ENCODE assay signal across 11 cellular contexts in the genomic region with DNA sequence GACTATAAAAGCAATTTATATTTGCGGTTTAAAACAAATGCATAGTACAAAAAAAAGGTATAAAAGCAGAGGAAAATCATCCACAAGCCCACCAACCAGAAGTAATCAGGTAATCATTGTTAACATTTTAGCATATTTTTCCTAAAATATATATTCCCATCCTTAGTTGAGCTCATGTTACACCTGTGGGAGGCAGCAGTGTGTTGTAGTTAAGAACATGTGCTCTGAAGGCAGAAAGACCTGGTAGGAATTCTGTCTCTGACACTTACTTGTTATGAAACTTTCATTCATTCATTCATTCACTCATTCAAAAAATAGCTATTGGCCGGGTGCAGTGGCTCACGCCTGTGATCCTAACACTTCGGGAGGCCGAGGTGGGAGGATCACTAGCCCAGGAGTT. TPM values are rescaled to one million over a fixed set of nuclear protein-coding genes. Genes with fewer than 3 reads are reported as not detected.
DNase-seq lines count a peak whose midpoint lies in the region; ATAC-seq, FAIRE-seq and TF ChIP-seq lines count a peak whose summit lies in the region.
"Had no signal": no experiment of that assay in that cellular context is flagged by ENCODE, and none has a peak within 500 bp of the region (broad histone marks: within the 10 kb centered on the region; RNA-seq: fewer than 3 reads in every experiment).

No MANE protein-coding gene starts in this region.

- no peak overlapping the region for H3K4me3 Mint-ChIP-seq in T-helper 17 cell
- H3K4me3 Mint-ChIP-seq: naive thymus-derived CD4-positive, alpha-beta T cell had no signal

- CTCF ChIA-PET in AG04449 (lab: Yijun Ruan, JAX) = interaction anchor here (0.7 to 2.4 kb wide), 13 partner anchors 9 to 924 kb away, joined by 3 to 11 read pairs (median 4); no protein-coding TSS in a partner anchor

- no peaks in the 10 kb centered on the region for H3K36me3 ChIP-seq in suprapubic skin
- H3K36me3 ChIP-seq: colonic mucosa had no signal

- WGBS in suprapubic skin = 91% methylated on average over 5 of the region's 5 CpGs

- H3K27ac ChIP-seq in VCaP = no peak overlapping the region
- H3K27ac ChIP-seq in suprapubic skin = no peak overlapping the region
- H3K27ac ChIP-seq: colonic mucosa had no signal

- TF ChIP-seq EP300 in suprapubic skin (IDR thresholded peaks at IDR 0.05) = no peak

- H3K4me3 ChIP-seq in AG04449 (ENCODE audit: low read depth, low read length) (no peak overlapping the region), GM12875 (ENCODE audit: low read depth, low read length) (no peak overlapping the region), suprapubic skin (no peak overlapping the region)
- H3K4me3 ChIP-seq: colonic mucosa had no signal

- FAIRE-seq in GM19239 (lab: Jason Lieb, UNC) = no peak
- FAIRE-seq in GM12892 (lab: Jason Lieb, UNC) = no peak

- no peak for TF ChIP-seq POLR2A in GM12892 (IDR thresholded peaks at IDR 0.05; ENCODE audit: low read depth, low read length)
- no peak for TF ChIP-seq POLR2A in suprapubic skin (IDR thresholded peaks at IDR 0.05)

- no peaks in the 10 kb centered on the region for H3K36me3 Mint-ChIP-seq in T-helper 17 cell (ENCODE audit: low read depth)
- H3K36me3 Mint-ChIP-seq: naive thymus-derived CD4-positive, alpha-beta T cell had no signal

- no peaks in the 10 kb centered on the region for H3K27me3 Mint-ChIP-seq in T-helper 17 cell
- H3K27me3 Mint-ChIP-seq: naive thymus-derived CD4-positive, alpha-beta T cell had no signal

- no peaks in the 10 kb centered on the region for H3K4me1 Mint-ChIP-seq in T-helper 17 cell
- H3K4me1 Mint-ChIP-seq: naive thymus-derived CD4-positive, alpha-beta T cell had no signal

- no peak for ATAC-seq in T-helper 17 cell
- ATAC-seq: naive thymus-derived CD4-positive, alpha-beta T cell had no signal

- no peaks in the 10 kb centered on the region for H3K4me1 ChIP-seq in suprapubic skin
- H3K4me1 ChIP-seq: colonic mucosa had no signal

- H3K27ac Mint-ChIP-seq in T-helper 17 cell = no peak overlapping the region
- H3K27ac Mint-ChIP-seq: naive thymus-derived CD4-positive, alpha-beta T cell had no signal

- H3K27me3 ChIP-seq in suprapubic skin = no peaks in the 10 kb centered on the region
- H3K27me3 ChIP-seq: colonic mucosa had no signal

- DNase-seq in AG04449 (ENCODE audit: low read depth, low spot score) (no peak), iris pigment epithelial cell (ENCODE audit: low read depth) (peak; percentile 53), GM19239 (ENCODE audit: insufficient read length, low spot score) (no peak), T-helper 17 cell (no peak), GM12892 (ENCODE audit: insufficient read length) (no peak), suprapubic skin (ENCODE audit: low spot score in 2 of 2) (no peak)
- DNase-seq: activated CD4-positive, alpha-beta T cell treated with anti-CD3 and anti-CD28 coated beads for 1 hour; colonic mucosa had no signal

- POLR2A ChIA-PET in AG04449 (lab: Yijun Ruan, JAX) = no interaction called here

- TF ChIP-seq CTCF in AG04449 (IDR thresholded peaks at IDR 0.05; ENCODE audit: insufficient read depth, low read length, missing control alignments) = peak; percentile 12
- peak; percentile 15; the same call in 1 of the 2 replicates for TF ChIP-seq CTCF in GM12875 (IDR thresholded peaks at IDR 0.05; ENCODE audit: borderline replicate concordance, insufficient read depth, low read depth, low read length)
- TF ChIP-seq CTCF in VCaP (conservative IDR thresholded peaks at IDR 0.05) = peak; percentile 68
- TF ChIP-seq CTCF in suprapubic skin (IDR thresholded peaks at IDR 0.05) = no peak

- no peaks in the 10 kb centered on the region for H3K9me3 ChIP-seq in T-helper 17 cell (ENCODE audit: control insufficient read depth, low read length, poor library complexity, severe bottlenecking)
- no peaks in the 10 kb centered on the region for H3K9me3 ChIP-seq in suprapubic skin
- H3K9me3 ChIP-seq: colonic mucosa had no signal

RNA-seq across cellular contexts. Expression of a gene that starts 15.4 kb away (rescaled TPM):
- 1 to 10 TPM; 2.9 to 3.6 TPM for total RNA-seq in T-helper 17 cell
- 3.2 TPM for polyA plus RNA-seq in GM12892 (2012; ENCODE audit: missing spikeins)
- 10 to 100 TPM in 1 of 4 donors, 1 to 10 TPM in 3; 5.1 to 11.8 (median 7.4) TPM for total RNA-seq in suprapubic skin

RNA-seq across cellular contexts. Expression of a gene that starts 55.5 kb away (rescaled TPM):
- total RNA-seq in T-helper 17 cell (under 1 TPM; 0.22 to 0.78 TPM), suprapubic skin (1 to 10 TPM; 1.1 to 3.7 (median 2.2) TPM)
- polyA plus RNA-seq in GM12892 (2012; ENCODE audit: missing spikeins) = 0.61 TPM

Comparison
In these comparisons a context has a peak if more than half of its experiments do, and no peak if none do; other contexts are left out.
1. CTCF ChIP-seq: peak in AG04449 (single experiment), GM12875 (single experiment) and VCaP (single experiment); none in suprapubic skin (0 of 2).